In the genomic region with DNA sequence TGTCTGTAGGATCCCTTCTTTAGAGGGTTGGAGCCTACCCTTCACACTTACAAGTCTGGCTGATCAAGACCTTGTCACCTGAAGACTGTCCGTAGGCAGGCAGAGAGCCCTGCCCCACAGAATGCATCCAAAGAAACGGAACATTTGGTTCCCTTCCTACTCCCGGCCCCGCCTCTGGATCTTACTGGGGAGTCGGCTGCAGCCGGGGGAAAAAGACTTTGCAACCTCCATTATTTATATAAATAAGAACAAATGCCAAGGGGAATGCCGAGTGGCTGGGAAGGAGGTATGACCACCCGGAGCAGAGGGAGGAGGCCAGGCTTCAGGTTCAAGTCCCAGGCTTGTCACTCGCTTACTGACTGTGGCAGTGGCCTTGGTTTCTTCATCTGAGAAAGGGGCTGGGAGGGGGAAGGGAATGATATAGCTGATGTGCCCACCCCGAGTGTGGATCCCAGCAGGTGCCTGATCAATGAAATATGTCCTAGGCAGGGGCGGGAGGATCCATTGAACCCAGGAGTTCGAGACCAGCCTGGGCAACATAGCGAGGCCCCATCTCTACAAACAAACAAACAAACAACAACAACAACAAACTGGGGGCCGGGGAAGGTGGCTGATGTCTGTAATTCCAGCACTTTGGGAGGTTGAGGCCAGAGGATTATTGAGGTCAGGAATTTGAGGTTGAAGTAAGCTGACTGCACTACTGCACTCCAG, we compare ENCODE assay signal across 9 cellular contexts. TPM values are rescaled to one million over a fixed set of nuclear protein-coding genes. Genes with fewer than 3 reads are reported as not detected.
DNase-seq lines count a peak whose midpoint lies in the region; ATAC-seq, FAIRE-seq and TF ChIP-seq lines count a peak whose summit lies in the region.
"Had no signal": no experiment of that assay in that cellular context is flagged by ENCODE, and none has a peak within 500 bp of the region (broad histone marks: within the 10 kb centered on the region; RNA-seq: fewer than 3 reads in every experiment).

No MANE protein-coding gene starts in this region.

- H3K4me3 ChIP-seq in right lobe of liver (no peak overlapping the region), HepG2 (replicated peaks in 1 of 3; ENCODE audit: insufficient read depth in 1 of 3, low read depth in 2 of 3, low read length in 3 of 3) (no peak overlapping the region), neural progenitor cell (no peak overlapping the region), vagina (peak overlapping the region in 1 of 2 donors; percentile 5), OCI-LY7 (ENCODE audit: low read depth, low read length, poor library complexity, severe bottlenecking) (no peak overlapping the region)
- no peak overlapping the region for H3K4me3 ChIP-seq in effector memory CD4-positive, alpha-beta T cell (ENCODE audit: insufficient read depth, low read depth, low read length, poor library complexity, severe bottlenecking)

- H3K9me3 ChIP-seq in right lobe of liver = no peaks in the 10 kb centered on the region
- H3K9me3 ChIP-seq in HepG2 (ENCODE audit: low read length) = no peaks in the 10 kb centered on the region
- H3K9me3 ChIP-seq in effector memory CD4-positive, alpha-beta T cell (ENCODE audit: control insufficient read depth, low read length) = no peaks in the 10 kb centered on the region
- no peaks in the 10 kb centered on the region for H3K9me3 ChIP-seq in neural progenitor cell (ENCODE audit: low read depth)
- H3K9me3 ChIP-seq in vagina = no peaks in the 10 kb centered on the region
- no peaks in the 10 kb centered on the region for H3K9me3 ChIP-seq in OCI-LY7 (ENCODE audit: low read length)

- no peaks in the 10 kb centered on the region for H3K9me2 ChIP-seq in OCI-LY7 (ENCODE audit: insufficient read depth, low read length)

- POLR2A ChIA-PET in HepG2 (lab: Yijun Ruan, JAX) (no interaction called here), OCI-LY7 (lab: Charles Lee) (no interaction called here)

- H3K27ac ChIP-seq in right lobe of liver (peak overlapping the region in 2 of 3 donors; percentile 33 to 40), HepG2 (ENCODE audit: extremely low read length, insufficient read depth, low read length) (no peak overlapping the region), neural progenitor cell (no peak overlapping the region), vagina (peak overlapping the region; percentile 63), OCI-LY7 (ENCODE audit: low read depth, low read length, poor library complexity, severe bottlenecking) (no peak overlapping the region)
- peak overlapping the region; percentile 54 for H3K27ac ChIP-seq in effector memory CD4-positive, alpha-beta T cell (ENCODE audit: insufficient read depth, low read length, poor library complexity, severe bottlenecking)

- intact Hi-C loops in right lobe of liver (cut with DNase I) = no loop called here
- intact Hi-C loops in HepG2 (cut with micrococcal nuclease; ENCODE audit: unreplicated experiment) = no loop called here
- intact Hi-C loops in vagina (cut with DNase I) = no loop called here
- intact Hi-C loops in OCI-LY7 (cut with micrococcal nuclease; ENCODE audit: unreplicated experiment) = no loop called here

- no peak overlapping the region for H3K4me3 Mint-ChIP-seq in neural progenitor cell

- peaks cover 8% of the 10 kb centered on the region for H3K27me3 Mint-ChIP-seq in neural progenitor cell (ENCODE audit: insufficient read depth, low read depth)

- no peaks in the 10 kb centered on the region for H3K79me2 ChIP-seq in HepG2 (ENCODE audit: insufficient read depth, low read length)
- no peaks in the 10 kb centered on the region for H3K79me2 ChIP-seq in neural progenitor cell (ENCODE audit: low read depth)
- H3K79me2 ChIP-seq in OCI-LY7 (ENCODE audit: insufficient read depth, low read depth, low read length) = no peaks in the 10 kb centered on the region

- H3K9ac ChIP-seq in HepG2 (ENCODE audit: insufficient read depth, low read depth, low read length) (no peak overlapping the region), neural progenitor cell (no peak overlapping the region)

- H3K4me1 ChIP-seq in right lobe of liver (peaks cover 0 to 26% (median 6%) of the 10 kb centered on the region in 4 donors), HepG2 (ENCODE audit: insufficient read depth, low read length) (peaks cover 40% of the 10 kb centered on the region), neural progenitor cell (peaks cover 8% of the 10 kb centered on the region), vagina (peaks cover 90% of the 10 kb centered on the region), OCI-LY7 (ENCODE audit: insufficient read depth, low read length, poor library complexity, severe bottlenecking) (no peaks in the 10 kb centered on the region)
- peaks cover 41% of the 10 kb centered on the region for H3K4me1 ChIP-seq in effector memory CD4-positive, alpha-beta T cell (ENCODE audit: control insufficient read depth, insufficient read depth, low read length, poor library complexity, severe bottlenecking)

- no peak for TF ChIP-seq CTCF in right lobe of liver (IDR thresholded peaks at IDR 0.05)
- no peak for TF ChIP-seq CTCF in HepG2 (CRISPR knock-in tag; IDR thresholded peaks at IDR 0.05)
- TF ChIP-seq CTCF in neural progenitor cell (IDR thresholded peaks at IDR 0.05) = no peak
- no peak for TF ChIP-seq CTCF in vagina (IDR thresholded peaks at IDR 0.05)
- no peak for TF ChIP-seq CTCF in OCI-LY7 (conservative IDR thresholded peaks at IDR 0.05; ENCODE audit: low read length)

- 80% methylated on average over 14 of the region's 14 CpGs for WGBS in right lobe of liver (ENCODE audit: insufficient coverage, low coverage, low lambda C conversion rate, missing lambda C conversion rate)
- WGBS in HepG2 (ENCODE audit: low lambda C conversion rate) = 60% methylated on average over 14 of the region's 14 CpGs

- H3K36me3 ChIP-seq in right lobe of liver (no peaks in the 10 kb centered on the region), HepG2 (replicated peaks in 1 of 2; ENCODE audit: control insufficient read depth in 1 of 2, insufficient read depth in 2 of 2, low read length in 2 of 2) (no peaks in the 10 kb centered on the region), neural progenitor cell (no peaks in the 10 kb centered on the region), vagina (no peaks in the 10 kb centered on the region), OCI-LY7 (ENCODE audit: insufficient read depth, low read length) (no peaks in the 10 kb centered on the region)
- H3K36me3 ChIP-seq in effector memory CD4-positive, alpha-beta T cell (ENCODE audit: control insufficient read depth, insufficient read depth, low read length) = no peaks in the 10 kb centered on the region

- no peak for ATAC-seq in right lobe of liver
- no peak for ATAC-seq in HepG2

- in situ Hi-C loops in HepG2 (cut with HindIII; ENCODE audit: extremely low pct_ligation_motif_present, low pct_unique_long_range_greater_than_20kb) = no loop called here

- peaks cover 78% of the 10 kb centered on the region for H3K4me1 Mint-ChIP-seq in neural progenitor cell

- BruUV-seq in HepG2 (replicated peaks; lab: Mats Ljungman, UMichigan) (no TSS peak), OCI-LY7 (replicated peaks; lab: Mats Ljungman, UMichigan) (no TSS peak)

- H2AFZ ChIP-seq in HepG2 (ENCODE audit: low read length) (no peak overlapping the region), neural progenitor cell (replicated peaks) (no peak overlapping the region), OCI-LY7 (ENCODE audit: low read length) (no peak overlapping the region)

- no peak for FAIRE-seq in HepG2 (lab: Jason Lieb, UNC)
- FAIRE-seq in RCC 7860 (lab: Jason Lieb, UNC) = no peak

- no peak for TF ChIP-seq POLR2A in right lobe of liver (IDR thresholded peaks at IDR 0.05)
- no peak for TF ChIP-seq POLR2A in HepG2 (IDR thresholded peaks at IDR 0.05; ENCODE audit: insufficient read depth in 1 of 2, low read depth in 2 of 2, low read length in 2 of 2)
- no peak for TF ChIP-seq POLR2A in vagina (IDR thresholded peaks at IDR 0.05)

- H3K36me3 Mint-ChIP-seq in neural progenitor cell = peaks cover 41% of the 10 kb centered on the region

- TF ChIP-seq RAD21 in HepG2 (CRISPR knock-in tag; IDR thresholded peaks at IDR 0.05) = no peak

- TF ChIP-seq EP300 in HepG2 (IDR thresholded peaks at IDR 0.05; ENCODE audit: low read depth in 2 of 2, low read length in 2 of 2) = no peak
- no peak for TF ChIP-seq EP300 in HepG2 (CRISPR knock-in tag; IDR thresholded peaks at IDR 0.05; ENCODE audit: borderline replicate concordance)

- H3F3A ChIP-seq in neural progenitor cell (ENCODE audit: low read depth) = no peaks in the 10 kb centered on the region

- DNase-seq in right lobe of liver (peak in 2 of 3 donors; percentile 23 to 45), HepG2 (ENCODE audit: low spot score) (no peak), neural progenitor cell (ENCODE audit: low spot score) (no peak), vagina (ENCODE audit: extremely low spot score in 2 of 2) (peak in 1 of 2 donors; percentile 86), RCC 7860 (ENCODE audit: low spot score) (no peak), OCI-LY7 (ENCODE audit: low spot score) (no peak)
- DNase-seq in effector memory CD4-positive, alpha-beta T cell = no peak
- DNase-seq in activated CD4-positive, alpha-beta T cell treated with anti-CD3 and anti-CD28 coated beads for 48 hours = no peak
- DNase-seq: COR-L47 had no signal

- H4K20me1 ChIP-seq in HepG2 (ENCODE audit: insufficient read depth, low read length) (no peaks in the 10 kb centered on the region), neural progenitor cell (ENCODE audit: low read depth) (peaks cover 5% of the 10 kb centered on the region), OCI-LY7 (ENCODE audit: insufficient read depth, low read length) (no peaks in the 10 kb centered on the region)

- H3K27ac Mint-ChIP-seq in neural progenitor cell = peak overlapping the region; percentile 67

- H3K9me3 Mint-ChIP-seq in neural progenitor cell = peaks cover 15% of the 10 kb centered on the region

- H3K27me3 ChIP-seq in right lobe of liver (no peaks in the 10 kb centered on the region), HepG2 (ENCODE audit: control insufficient read depth in 1 of 2, insufficient read depth in 2 of 2, low read length in 2 of 2) (peaks cover 0 to 4% of the 10 kb centered on the region in 2 experiments; a peak in 1 of 5 replicates), neural progenitor cell (peaks cover 7% of the 10 kb centered on the region), vagina (no peaks in the 10 kb centered on the region)
- no peaks in the 10 kb centered on the region for H3K27me3 ChIP-seq in effector memory CD4-positive, alpha-beta T cell (replicated peaks; ENCODE audit: control insufficient read depth, insufficient read depth, low read length, poor library complexity, severe bottlenecking)

- no peak overlapping the region for H3K4me2 ChIP-seq in HepG2 (ENCODE audit: low read depth, low read length)
- no peak overlapping the region for H3K4me2 ChIP-seq in neural progenitor cell
- H3K4me2 ChIP-seq in OCI-LY7 (ENCODE audit: low read length) = no peak overlapping the region

- CTCF ChIA-PET in HepG2 (lab: Yijun Ruan, JAX; ENCODE audit: low intra/inter-chr PET ratio, low total read pairs) = no interaction called here
- CTCF ChIA-PET in OCI-LY7 (lab: Charles Lee; ENCODE audit: unreplicated experiment) = no interaction called here

RNA-seq across cellular contexts. Expression of a gene that starts 48.7 kb away (rescaled TPM):
- total RNA-seq in right lobe of liver = 1 to 10 TPM; 1.6 to 2.9 (median 1.9) TPM
- total RNA-seq in HepG2 (2016; rRNA removed; fragmentation: Illumina TruSeq; extraction: Trizol) = 1.3 and 2.8 TPM in 2 replicates
- 2.6 and 7.1 TPM in 2 replicates for total RNA-seq in HepG2 (2016; cell fraction: cytosol; rRNA removed; fragmentation: Illumina TruSeq; extraction: Trizol; ENCODE audit: low read depth)
- total RNA-seq in HepG2 (2016; cell fraction: insoluble cytoplasmic fraction; rRNA removed; fragmentation: Illumina TruSeq; extraction: Trizol) = 1.5 and 2.5 TPM in 2 replicates
- total RNA-seq in HepG2 (2016; cell fraction: membrane; rRNA removed; fragmentation: Illumina TruSeq; extraction: Trizol) = 1.8 and 2.4 TPM in 2 replicates
- total RNA-seq in HepG2 (2016; cell fraction: nucleus; rRNA removed; fragmentation: Illumina TruSeq; extraction: Trizol) = 2.4 and 3.9 TPM in 2 replicates
- 2.4 and 3.3 TPM in 2 replicates for polyA plus RNA-seq in HepG2 (2011; rRNA removed)
- 1.5 and 2.4 TPM in 2 replicates for polyA plus RNA-seq in HepG2 (2011; cell fraction: cytosol; rRNA removed)
- polyA plus RNA-seq in HepG2 (2011; cell fraction: nucleus; rRNA removed) = 3.3 and 4.9 TPM in 2 replicates
- 1.1 and 2.1 TPM in 2 replicates for polyA plus RNA-seq in HepG2 (2012)
- polyA plus RNA-seq in HepG2 (2016; cell fraction: cytosol; fragmentation: Illumina TruSeq; extraction: Trizol; ENCODE audit: low read depth) = 3.0 and 3.6 TPM in 2 replicates
- 1.2 and 1.3 TPM in 2 replicates for polyA plus RNA-seq in HepG2 (2016; cell fraction: insoluble cytoplasmic fraction; fragmentation: Illumina TruSeq; extraction: Trizol; ENCODE audit: low read depth)
- 1.8 and 2.9 TPM in 2 replicates for polyA plus RNA-seq in HepG2 (2016; cell fraction: membrane; fragmentation: Illumina TruSeq; extraction: Trizol; ENCODE audit: low read depth)
- 3.0 and 6.2 TPM in 2 replicates for polyA plus RNA-seq in HepG2 (2016; cell fraction: nucleus; fragmentation: Illumina TruSeq; extraction: Trizol; ENCODE audit: insufficient read depth, low read depth)
- 5.3 and 9.1 TPM in 2 replicates for polyA minus RNA-seq in HepG2 (2011; rRNA and poly(A)+ RNA removed; ENCODE audit: low replicate concordance)
- 1.3 and 3.3 TPM in 2 replicates for polyA minus RNA-seq in HepG2 (2011; cell fraction: cytosol; rRNA and poly(A)+ RNA removed)
- polyA minus RNA-seq in HepG2 (2011; cell fraction: nucleus; rRNA and poly(A)+ RNA removed) = 3.6 and 6.2 TPM in 2 replicates
- 6.2 and 11.0 TPM in 2 replicates for total RNA-seq in neural progenitor cell (ENCODE audit: low replicate concordance)
- total RNA-seq in vagina = 12.0 TPM
- 11.8 and 13.7 TPM in 2 replicates for total RNA-seq in OCI-LY7 (2014; rRNA removed; shearing (Covaris generic))
- 11.0 and 12.1 TPM in 2 replicates for total RNA-seq in OCI-LY7 (2022)

Comparison
In these comparisons a context has a peak if more than half of its experiments do, and no peak if none do; other contexts are left out.
1. DNase-seq: peak in right lobe of liver (2 of 3); none in HepG2 (single experiment), effector memory CD4-positive, alpha-beta T cell (0 of 3), neural progenitor cell (single experiment), RCC 7860 (single experiment), OCI-LY7 (single experiment) and activated CD4-positive, alpha-beta T cell treated with anti-CD3 and anti-CD28 coated beads for 48 hours (single experiment).
2. H3K27ac ChIP-seq: peak in right lobe of liver (2 of 3), effector memory CD4-positive, alpha-beta T cell (single experiment) and vagina (single experiment); none in HepG2 (single experiment), neural progenitor cell (single experiment) and OCI-LY7 (single experiment).